ENCODE assay signal across 15 cellular contexts in genomic region chrX:120753413-120754251, GRCh38.
DNase-seq lines count a peak whose midpoint lies in the region; ATAC-seq lines count a peak whose summit lies in the region.
"Had no signal": no experiment of that assay in that cellular context is flagged by ENCODE, and none has a peak within 500 bp of the region (broad histone marks: within the 10 kb centered on the region; RNA-seq: fewer than 3 reads in every experiment).

No MANE protein-coding gene starts in this region.

- no peaks in the 10 kb centered on the region for H3K9me3 Mint-ChIP-seq in activated naive CD8-positive, alpha-beta T cell treated with anti-CD3 and anti-CD28 coated beads for 36 hours

- H3K9me3 ChIP-seq in thymus (ENCODE audit: control insufficient read depth): no peaks in the 10 kb centered on the region
- H3K9me3 ChIP-seq: thyroid gland had no signal

- DNase-seq in stimulated activated CD4-positive, alpha-beta T cell treated with anti-CD3 and anti-CD28 coated beads, Interleukin-12 subunit alpha, Interleukin-12 subunit beta, amount 100 ng/mL, for 4 hours: peak; percentile 22
- no peak for DNase-seq in stimulated activated CD4-positive, alpha-beta T cell treated with anti-CD3 and anti-CD28 coated beads, Interleukin-1b, Interleukin-23, amount 100 ng/mL, for 48 hours
- DNase-seq in NCI-H2029 (lab: John Stamatoyannopoulos, UW): peak; percentile 5
- DNase-seq in activated naive CD8-positive, alpha-beta T cell treated with anti-CD3 and anti-CD28 coated beads for 36 hours: peak; percentile 29
- no peak for DNase-seq in hippocampal formation (lab: John Stamatoyannopoulos, UW)
- DNase-seq in ACHN: no peak
- DNase-seq: activated gamma-delta T cell, AML-193, dermis blood vessel endothelial cell, kidney glomerular epithelial cell, NCI-H1436, T-helper 9 cell, thyroid gland had no signal

- no peaks in the 10 kb centered on the region for H3K27me3 Mint-ChIP-seq in activated naive CD8-positive, alpha-beta T cell treated with anti-CD3 and anti-CD28 coated beads for 36 hours

- H3K4me3 ChIP-seq in thymus (ENCODE audit: low read length): peak overlapping the region; percentile 48
- H3K4me3 ChIP-seq: thyroid gland had no signal

- no peaks in the 10 kb centered on the region for H3K36me3 ChIP-seq in thymus (ENCODE audit: control insufficient read depth, insufficient read depth)
- H3K36me3 ChIP-seq: thyroid gland had no signal

- no peaks in the 10 kb centered on the region for H3K36me3 Mint-ChIP-seq in activated naive CD8-positive, alpha-beta T cell treated with anti-CD3 and anti-CD28 coated beads for 36 hours

- H3K4me3 Mint-ChIP-seq in activated naive CD8-positive, alpha-beta T cell treated with anti-CD3 and anti-CD28 coated beads for 36 hours: peak overlapping the region; percentile 22

- 56% methylated on average over 10 of the region's 10 CpGs for WGBS in thymus

- H3K4me1 Mint-ChIP-seq in activated naive CD8-positive, alpha-beta T cell treated with anti-CD3 and anti-CD28 coated beads for 36 hours: peaks cover 38% of the 10 kb centered on the region

- no peak for ATAC-seq in HG02588 (IDR thresholded peaks at IDR 0.05; ENCODE audit: unreplicated experiment)

- H3K27ac Mint-ChIP-seq in activated naive CD8-positive, alpha-beta T cell treated with anti-CD3 and anti-CD28 coated beads for 36 hours: peak overlapping the region; percentile 50

- peaks cover 21% of the 10 kb centered on the region for H3K4me1 ChIP-seq in thymus (ENCODE audit: control insufficient read depth, insufficient read depth, low read length)
- H3K4me1 ChIP-seq: thyroid gland had no signal

- in situ Hi-C loops in ACHN (cut with HindIII; ENCODE audit: low pct_ligation_motif_present, low pct_unique_long_range_greater_than_20kb, low sequenced_read_pairs): no loop called here

- no peaks in the 10 kb centered on the region for H3K27me3 ChIP-seq in thymus (ENCODE audit: control insufficient read depth, insufficient read depth)
- H3K27me3 ChIP-seq: thyroid gland had no signal

- H3K27ac ChIP-seq in thymus (ENCODE audit: low read depth): peak overlapping the region; percentile 80
- H3K27ac ChIP-seq: thyroid gland had no signal

Comparison
In these comparisons a context has a peak if more than half of its experiments do, and no peak if none do; other contexts are left out.
1. DNase-seq: peak in stimulated activated CD4-positive, alpha-beta T cell treated with anti-CD3 and anti-CD28 coated beads, Interleukin-12 subunit alpha, Interleukin-12 subunit beta, amount 100 ng/mL, for 4 hours (single experiment), NCI-H2029 (single experiment) and activated naive CD8-positive, alpha-beta T cell treated with anti-CD3 and anti-CD28 coated beads for 36 hours (single experiment); none in stimulated activated CD4-positive, alpha-beta T cell treated with anti-CD3 and anti-CD28 coated beads, Interleukin-1b, Interleukin-23, amount 100 ng/mL, for 48 hours (single experiment), hippocampal formation (0 of 2) and ACHN (single experiment).